Comparison of ENCODE assay signal across 21 cellular contexts in the genomic region with DNA sequence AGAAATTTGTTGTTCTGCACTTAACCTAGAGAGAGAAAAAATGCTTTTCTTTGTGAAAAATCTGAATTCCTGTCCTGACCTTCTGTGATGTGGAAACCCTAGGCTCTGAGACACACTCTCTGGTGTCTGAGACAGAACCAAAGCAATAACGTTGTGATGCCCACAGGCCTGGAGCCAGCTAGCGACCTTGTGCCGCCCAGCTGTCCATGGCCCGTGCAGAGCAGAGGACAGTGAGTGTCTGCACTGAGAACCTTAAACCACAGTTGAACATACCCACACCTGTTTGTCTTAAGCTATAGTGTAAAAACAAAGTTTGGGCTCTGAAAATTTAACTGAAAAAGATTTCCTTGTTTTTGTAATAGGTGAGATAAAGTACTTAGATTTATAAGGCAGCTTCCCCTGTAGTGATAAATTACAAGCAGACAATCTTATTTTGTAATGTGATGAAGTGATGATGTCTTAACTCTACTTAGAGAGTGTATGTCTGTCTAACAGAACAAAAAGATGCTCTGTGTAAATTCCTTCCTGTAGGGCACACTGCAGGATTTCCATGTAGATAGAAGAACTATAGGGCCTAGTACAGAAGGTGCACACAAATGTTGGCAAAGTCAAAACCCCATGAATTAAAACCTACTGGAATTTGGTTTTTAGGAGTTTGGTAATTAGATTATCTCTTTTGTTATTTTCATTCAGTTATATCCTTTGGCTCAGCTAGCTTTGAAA.
DNase-seq lines count a peak whose midpoint lies in the region; ATAC-seq, FAIRE-seq and TF ChIP-seq lines count a peak whose summit lies in the region.
"Had no signal": no experiment of that assay in that cellular context is flagged by ENCODE, and none has a peak within 500 bp of the region (broad histone marks: within the 10 kb centered on the region; RNA-seq: fewer than 3 reads in every experiment).

No MANE protein-coding gene starts in this region.

- peaks cover 84% of the 10 kb centered on the region for H3K36me3 ChIP-seq in left ventricle myocardium inferior
- peaks cover 42 to 58% of the 10 kb centered on the region in 2 experiments for H3K36me3 ChIP-seq in endothelial cell of umbilical vein (ENCODE audit: control insufficient read depth in 2 of 2, extremely low read depth in 1 of 2, insufficient read depth in 2 of 2, low read length in 2 of 2)
- H3K36me3 ChIP-seq in lower lobe of right lung: peaks cover 60% of the 10 kb centered on the region

- peaks cover 54 to 62% (median 54%) of the 10 kb centered on the region in 3 donors for H3K4me1 Mint-ChIP-seq in T-cell

- H3K4me3 ChIP-seq in left ventricle myocardium inferior: no peak overlapping the region
- H3K4me3 ChIP-seq in endothelial cell of umbilical vein (replicated peaks in 1 of 3; ENCODE audit: insufficient read depth in 1 of 3, low read depth in 1 of 3, low read length in 3 of 3): no peak overlapping the region
- no peak overlapping the region for H3K4me3 ChIP-seq in lower lobe of right lung
- H3K4me3 ChIP-seq: ascending aorta, HAP-1, K562, transverse colon had no signal

- peaks cover 30% of the 10 kb centered on the region for H3K79me2 ChIP-seq in endothelial cell of umbilical vein (ENCODE audit: control insufficient read depth, insufficient read depth, low read length)

- no peak overlapping the region for H3K9ac ChIP-seq in endothelial cell of umbilical vein (replicated peaks; ENCODE audit: extremely low read depth, insufficient read depth, low read length)

- CTCF ChIA-PET in T-cell (lab: Charles Lee) (interaction anchor here in 1 of 2 donors (0.7 kb wide), 3 partner anchors 16 to 125 kb away, joined by 3 read pairs; no protein-coding TSS in a partner anchor), endothelial cell of umbilical vein (lab: Charles Lee) (interaction anchor here (5.4 kb wide), 1 partner anchor 153 kb away, joined by 26 read pairs; no protein-coding TSS in a partner anchor)

- H3K27me3 ChIP-seq in left ventricle myocardium inferior (ENCODE audit: low read depth): no peaks in the 10 kb centered on the region
- H3K27me3 ChIP-seq in endothelial cell of umbilical vein (ENCODE audit: control insufficient read depth in 2 of 2, insufficient read depth in 2 of 2, low read length in 2 of 2): no peaks in the 10 kb centered on the region
- H3K27me3 ChIP-seq in lower lobe of right lung (ENCODE audit: low read depth): no peaks in the 10 kb centered on the region
- H3K27me3 ChIP-seq: ascending aorta, transverse colon had no signal

- TF ChIP-seq CTCF in left ventricle myocardium inferior (IDR thresholded peaks at IDR 0.05; ENCODE audit: borderline replicate concordance): peak; percentile 22
- no peak for TF ChIP-seq CTCF in endothelial cell of umbilical vein (IDR thresholded peaks at IDR 0.05; ENCODE audit: extremely low read depth in 1 of 2, insufficient read depth in 1 of 2, low read depth in 1 of 2, low read length in 2 of 2)
- no peak for TF ChIP-seq CTCF in lower lobe of right lung (IDR thresholded peaks at IDR 0.05)

- H3K9me3 Mint-ChIP-seq in T-cell: peaks cover 19 to 32% (median 21%) of the 10 kb centered on the region in 3 donors

- H3K4me1 ChIP-seq in left ventricle myocardium inferior: peaks cover 36% of the 10 kb centered on the region
- no peaks in the 10 kb centered on the region for H3K4me1 ChIP-seq in endothelial cell of umbilical vein (ENCODE audit: control insufficient read depth, extremely low read depth, insufficient read depth, low read length)
- peaks cover 10% of the 10 kb centered on the region for H3K4me1 ChIP-seq in lower lobe of right lung
- H3K4me1 ChIP-seq: ascending aorta, HAP-1 had no signal

- H3K9me1 ChIP-seq in endothelial cell of umbilical vein (replicated peaks; ENCODE audit: control insufficient read depth, extremely low read depth, insufficient read depth, low read length): no peaks in the 10 kb centered on the region

- BruUV-seq in endothelial cell of umbilical vein (replicated peaks; lab: Mats Ljungman, UMichigan): TSS peak; percentile 1

- H3K9me3 ChIP-seq in left ventricle myocardium inferior (replicated peaks): peaks cover 28% of the 10 kb centered on the region
- H3K9me3 ChIP-seq in endothelial cell of umbilical vein (replicated peaks; ENCODE audit: control insufficient read depth, insufficient read depth, low read length): no peaks in the 10 kb centered on the region
- peaks cover 24% of the 10 kb centered on the region for H3K9me3 ChIP-seq in lower lobe of right lung
- H3K9me3 ChIP-seq: HAP-1 had no signal

- no peak for TF ChIP-seq POLR2A in endothelial cell of umbilical vein (IDR thresholded peaks at IDR 0.05; ENCODE audit: low read depth, low read length)

- POLR2A ChIA-PET in T-cell (lab: Charles Lee) (interaction anchor here (0.6 to 0.7 kb wide), 3 partner anchors 19 to 58 kb away, joined by 3 read pairs; no protein-coding TSS in a partner anchor), endothelial cell of umbilical vein (lab: Charles Lee) (no interaction called here)

- no peak for FAIRE-seq in endothelial cell of umbilical vein (lab: Jason Lieb, UNC)
- no peak for FAIRE-seq in HTR-8/SVneo (lab: Jason Lieb, UNC)
- FAIRE-seq: K562 had no signal

- ATAC-seq in left ventricle myocardium superior (no peak), T-cell (replicated peaks in 1 of 4) (no peak), lower lobe of right lung (no peak)
- ATAC-seq: K562; stimulated activated naive CD8-positive, alpha-beta T cell treated with anti-CD3 and anti-CD28 coated beads, Interleukin-15, amount 100 ng/mL, for 72 hours had no signal

- H4K20me1 ChIP-seq in endothelial cell of umbilical vein (replicated peaks; ENCODE audit: control insufficient read depth, extremely low read depth, insufficient read depth, low read length): peaks cover 2% of the 10 kb centered on the region

- H3K27ac ChIP-seq in left ventricle myocardium inferior (replicated peaks) (no peak overlapping the region), endothelial cell of umbilical vein (ENCODE audit: insufficient read depth, low read depth, low read length) (no peak overlapping the region), lower lobe of right lung (no peak overlapping the region)
- H3K27ac ChIP-seq: ascending aorta, transverse colon had no signal

- intact Hi-C loops in left ventricle myocardium inferior (cut with micrococcal nuclease) (no loop called here), left ventricle myocardium superior (cut with micrococcal nuclease) (no loop called here), endothelial cell of umbilical vein (cut with micrococcal nuclease) (no loop called here), lower lobe of right lung (cut with DNase I) (no loop called here)

- peak overlapping the region; percentile 80 to 81 for H3K27ac Mint-ChIP-seq in T-cell

- no peak overlapping the region for H2AFZ ChIP-seq in endothelial cell of umbilical vein (ENCODE audit: low read depth, low read length)

- H3K36me3 Mint-ChIP-seq in T-cell: peaks cover 85% of the 10 kb centered on the region

- DNase-seq in left ventricle myocardium inferior (no peak), left ventricle myocardium superior (no peak), T-cell (no peak), endothelial cell of umbilical vein (ENCODE audit: low read depth, low spot score) (no peak), lower lobe of right lung (no peak), HTR-8/SVneo (ENCODE audit: insufficient read length, low spot score) (no peak)
- no peak for DNase-seq in central memory CD4-positive, alpha-beta T cell
- DNase-seq: activated CD8-positive, alpha-beta memory T cell treated with anti-CD3 and anti-CD28 coated beads for 24 hours; activated effector memory CD4-positive, alpha-beta T cell treated with Interleukin-2 at 50 U/mL for 16 hours; cerebellar nuclear complex; COR-L47; effector CD4-positive, alpha-beta T cell; NCI-H2171 treated with DMSO at 0.1 percent for 48 hours; NCI-H69; nucleus accumbens; stimulated activated CD4-positive, alpha-beta T cell treated with anti-CD3 and anti-CD28 coated beads, Interleukin-4, amount 100 ng/mL, for 1 hour; transverse colon had no signal

- dilution Hi-C loops in endothelial cell of umbilical vein (cut with MboI; ENCODE audit: extremely low pct_ligation_motif_present, low sequenced_read_pairs): no loop called here

- no peak overlapping the region for H3K4me2 ChIP-seq in endothelial cell of umbilical vein (ENCODE audit: insufficient read depth, low read length)

- no peaks in the 10 kb centered on the region for H3K27me3 Mint-ChIP-seq in T-cell
- H3K27me3 Mint-ChIP-seq: stimulated activated naive CD8-positive, alpha-beta T cell treated with anti-CD3 and anti-CD28 coated beads, Interleukin-15, amount 100 ng/mL, for 72 hours had no signal

- H3K4me3 Mint-ChIP-seq in T-cell: peak overlapping the region in 2 of 3 donors; percentile 18 to 73
- H3K4me3 Mint-ChIP-seq: stimulated activated naive CD8-positive, alpha-beta T cell treated with anti-CD3 and anti-CD28 coated beads, Interleukin-15, amount 100 ng/mL, for 72 hours had no signal

TF ChIP-seq in endothelial cell of umbilical vein, 7 proteins besides CTCF, POLR2A, EP300 and RAD21:
- TF ChIP-seq JUN (IDR thresholded peaks at IDR 0.05; ENCODE audit: borderline replicate concordance, insufficient read depth, insufficient read length, low read depth) (no peak), POLR2AphosphoS5 (IDR thresholded peaks at IDR 0.05; ENCODE audit: insufficient read depth, low read depth, low read length) (no peak), GATA2 (IDR thresholded peaks at IDR 0.05; ENCODE audit: insufficient read depth, insufficient read length, low read depth, low read length) (no peak), MYC (IDR thresholded peaks at IDR 0.05; ENCODE audit: low read depth, low read length) (no peak), FOS (IDR thresholded peaks at IDR 0.05; ENCODE audit: borderline replicate concordance, insufficient read depth, low read length) (no peak), EZH2 (IDR thresholded peaks at IDR 0.05; ENCODE audit: borderline replicate concordance, low read depth, low read length, severe bottlenecking) (no peak)
- TF ChIP-seq, protein P1, sequence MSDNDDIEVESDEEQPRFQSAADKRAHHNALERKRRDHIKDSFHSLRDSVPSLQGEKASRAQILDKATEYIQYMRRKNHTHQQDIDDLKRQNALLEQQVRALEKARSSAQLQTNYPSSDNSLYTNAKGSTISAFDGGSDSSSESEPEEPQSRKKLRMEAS (IDR thresholded peaks at IDR 0.05; ENCODE audit: insufficient read depth, insufficient read length): no peak
